18 cellular contexts compared by ENCODE assay signal in the genomic region with DNA sequence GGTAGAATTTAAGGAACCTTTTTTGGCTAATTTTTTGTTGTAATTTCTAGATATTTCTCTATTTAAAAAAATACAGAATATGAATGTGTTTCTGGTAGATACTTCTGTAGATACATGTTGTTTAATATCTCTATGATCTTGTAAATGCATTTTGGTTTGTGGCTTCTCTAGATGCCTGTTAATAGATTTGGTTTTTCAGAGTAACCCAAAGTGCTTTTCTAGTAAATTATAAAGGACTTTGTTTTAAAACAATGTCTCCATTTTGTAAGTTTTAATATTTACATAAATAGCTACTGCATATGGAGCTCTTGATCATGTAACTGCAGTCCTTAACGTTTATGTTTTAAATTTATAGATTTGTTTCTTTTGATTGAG.
DNase-seq lines count a peak whose midpoint lies in the region; ATAC-seq, FAIRE-seq and TF ChIP-seq lines count a peak whose summit lies in the region.
"Had no signal": no experiment of that assay in that cellular context is flagged by ENCODE, and none has a peak within 500 bp of the region (broad histone marks: within the 10 kb centered on the region; RNA-seq: fewer than 3 reads in every experiment).

No MANE protein-coding gene starts in this region.

- peak overlapping the region; percentile 90 for H3K27ac Mint-ChIP-seq in activated CD4-positive, alpha-beta T cell treated with anti-CD3 and anti-CD28 coated beads, Interleukin-2, amount 10 ng/mL, durations not matched to agents 7 days and 5 days
- H3K27ac Mint-ChIP-seq in activated CD4-positive, alpha-beta T cell treated with anti-CD3 and anti-CD28 coated beads for 36 hours: no peak overlapping the region
- H3K27ac Mint-ChIP-seq in GM23338 (no peak overlapping the region), osteocyte (ENCODE audit: unreplicated experiment) (no peak overlapping the region)

- peaks cover 81% of the 10 kb centered on the region for H3K4me1 Mint-ChIP-seq in activated CD4-positive, alpha-beta T cell treated with anti-CD3 and anti-CD28 coated beads, Interleukin-2, amount 10 ng/mL, durations not matched to agents 7 days and 5 days
- peaks cover 58% of the 10 kb centered on the region for H3K4me1 Mint-ChIP-seq in activated CD4-positive, alpha-beta T cell treated with anti-CD3 and anti-CD28 coated beads for 36 hours
- H3K4me1 Mint-ChIP-seq in GM23338: peaks cover 40% of the 10 kb centered on the region
- peaks cover 16% of the 10 kb centered on the region for H3K4me1 Mint-ChIP-seq in osteocyte (ENCODE audit: unreplicated experiment)

- H3K4me1 ChIP-seq in small intestine (ENCODE audit: control insufficient read depth in 2 of 2, insufficient read depth in 1 of 2, low read depth in 1 of 2, low read length in 1 of 2): peaks cover 0 to 6% of the 10 kb centered on the region in 2 donors
- H3K4me1 ChIP-seq in GM23338 (ENCODE audit: insufficient read depth): peaks cover 42% of the 10 kb centered on the region

- H3K36me3 ChIP-seq in KOPT-K1 (ENCODE audit: insufficient read depth, low read length) (peaks cover 19% of the 10 kb centered on the region), small intestine (ENCODE audit: control insufficient read depth in 2 of 2, insufficient read depth in 2 of 2, low read length in 2 of 2) (no peaks in the 10 kb centered on the region), GM23338 (ENCODE audit: insufficient read depth) (no peaks in the 10 kb centered on the region)
- H3K36me3 ChIP-seq: BLaER1 had no signal

- intact Hi-C loops in activated CD4-positive, alpha-beta T cell treated with anti-CD3 and anti-CD28 coated beads for 36 hours (cut with DNase I, micrococcal nuclease): loop anchor here in 1 of 2 experiments (5.0 kb wide), 1 partner anchor 78 kb away; no protein-coding TSS in a partner anchor
- intact Hi-C loops in posterior vena cava (cut with DNase I): no loop called here

- H3K9me3 ChIP-seq in KOPT-K1 (ENCODE audit: insufficient read depth, low read length, poor library complexity, severe bottlenecking) (peaks cover 5% of the 10 kb centered on the region), small intestine (ENCODE audit: control insufficient read depth, low read depth) (no peaks in the 10 kb centered on the region)
- H3K9me3 ChIP-seq: BLaER1 had no signal

- no peaks in the 10 kb centered on the region for H3K27me3 ChIP-seq in small intestine (ENCODE audit: control insufficient read depth in 2 of 2, insufficient read depth in 2 of 2, low read length in 2 of 2)
- H3K27me3 ChIP-seq in GM23338 (ENCODE audit: insufficient read depth): no peaks in the 10 kb centered on the region
- H3K27me3 ChIP-seq: BLaER1 had no signal

- POLR2A ChIA-PET in activated CD4-positive, alpha-beta T cell treated with anti-CD3 and anti-CD28 coated beads, Interleukin-2, amount 10 ng/mL, durations not matched to agents 7 days and 5 days (lab: Charles Lee): no interaction called here
- POLR2A ChIA-PET in activated CD4-positive, alpha-beta T cell treated with anti-CD3 and anti-CD28 coated beads for 36 hours (lab: Charles Lee): no interaction called here

- H3K79me2 ChIP-seq in GM23338 (replicated peaks; ENCODE audit: insufficient read depth): no peaks in the 10 kb centered on the region

- H3K36me3 Mint-ChIP-seq in activated CD4-positive, alpha-beta T cell treated with anti-CD3 and anti-CD28 coated beads, Interleukin-2, amount 10 ng/mL, durations not matched to agents 7 days and 5 days (ENCODE audit: low read depth): peaks cover 66% of the 10 kb centered on the region
- H3K36me3 Mint-ChIP-seq in activated CD4-positive, alpha-beta T cell treated with anti-CD3 and anti-CD28 coated beads for 36 hours (ENCODE audit: low read depth): peaks cover 45% of the 10 kb centered on the region
- H3K36me3 Mint-ChIP-seq in GM23338 (ENCODE audit: low read depth): no peaks in the 10 kb centered on the region
- peaks cover 13% of the 10 kb centered on the region for H3K36me3 Mint-ChIP-seq in osteocyte (ENCODE audit: unreplicated experiment)

- H3K4me3 ChIP-seq in small intestine (ENCODE audit: low read depth in 1 of 2, low read length in 2 of 2): no peak overlapping the region
- no peak overlapping the region for H3K4me3 ChIP-seq in GM23338
- H3K4me3 ChIP-seq: BLaER1 had no signal

- WGBS in small intestine, 3 donors: 51 to 79% (median 57%) methylated on average over 1 of the region's 1 CpG

- no peaks in the 10 kb centered on the region for H3K9me2 ChIP-seq in GM23338 (ENCODE audit: insufficient read depth)

- no peaks in the 10 kb centered on the region for H4K20me1 ChIP-seq in GM23338 (replicated peaks; ENCODE audit: insufficient read depth)
- H4K20me1 ChIP-seq: BLaER1 had no signal

- H2AFZ ChIP-seq in GM23338: no peak overlapping the region

- H3K4me3 Mint-ChIP-seq in activated CD4-positive, alpha-beta T cell treated with anti-CD3 and anti-CD28 coated beads, Interleukin-2, amount 10 ng/mL, durations not matched to agents 7 days and 5 days: peak overlapping the region; percentile 22
- no peak overlapping the region for H3K4me3 Mint-ChIP-seq in activated CD4-positive, alpha-beta T cell treated with anti-CD3 and anti-CD28 coated beads for 36 hours
- H3K4me3 Mint-ChIP-seq in GM23338: no peak overlapping the region
- H3K4me3 Mint-ChIP-seq in osteocyte (ENCODE audit: unreplicated experiment): no peak overlapping the region

- DNase-seq in activated CD4-positive, alpha-beta T cell treated with anti-CD3 and anti-CD28 coated beads, Interleukin-2, amount 10 ng/mL, durations not matched to agents 7 days and 5 days: no peak
- DNase-seq in activated CD4-positive, alpha-beta T cell treated with anti-CD3 and anti-CD28 coated beads for 36 hours: no peak
- peak; percentile 25 for DNase-seq in small intestine
- DNase-seq in posterior vena cava (ENCODE audit: low spot score): no peak
- no peak for DNase-seq in GM23338 (ENCODE audit: low spot score)
- DNase-seq in osteocyte (ENCODE audit: extremely low spot score, unreplicated experiment): no peak
- DNase-seq: DMS153; MV-4-11; NCI-H1436; NCI-H2029 treated with DMSO at 0.1 percent for 48 hours; NCI-H524 treated with DMSO at 0.1 percent for 48 hours; NK-92 treated with Interleukin-12 subunit alpha and Interleukin-12 subunit beta, amount 100 ng/mL, for 24 hours had no signal

- CTCF ChIA-PET in activated CD4-positive, alpha-beta T cell treated with anti-CD3 and anti-CD28 coated beads, Interleukin-2, amount 10 ng/mL, durations not matched to agents 7 days and 5 days (lab: Charles Lee): no interaction called here
- CTCF ChIA-PET in activated CD4-positive, alpha-beta T cell treated with anti-CD3 and anti-CD28 coated beads for 36 hours (lab: Charles Lee): no interaction called here

- TF ChIP-seq CTCF in GM23338 (conservative IDR thresholded peaks at IDR 0.05; ENCODE audit: low read depth in 2 of 2): no peak
- no peak for TF ChIP-seq CTCF in osteocyte (IDR thresholded peaks at IDR 0.05)

- ATAC-seq in activated CD4-positive, alpha-beta T cell treated with anti-CD3 and anti-CD28 coated beads for 36 hours: no peak
- no peak for ATAC-seq in GM23338

- H3K27ac ChIP-seq in KOPT-K1 (ENCODE audit: low read depth, low read length, poor library complexity, severe bottlenecking) (peak overlapping the region; percentile 99), small intestine (ENCODE audit: low read depth in 1 of 2, low read length in 1 of 2) (no peak overlapping the region), GM23338 (ENCODE audit: low read depth) (no peak overlapping the region)
- H3K27ac ChIP-seq: 22Rv1, BLaER1, RWPE1 had no signal

- H3K27me3 Mint-ChIP-seq in activated CD4-positive, alpha-beta T cell treated with anti-CD3 and anti-CD28 coated beads, Interleukin-2, amount 10 ng/mL, durations not matched to agents 7 days and 5 days: no peaks in the 10 kb centered on the region
- H3K27me3 Mint-ChIP-seq in activated CD4-positive, alpha-beta T cell treated with anti-CD3 and anti-CD28 coated beads for 36 hours: no peaks in the 10 kb centered on the region
- H3K27me3 Mint-ChIP-seq in GM23338 (ENCODE audit: insufficient read depth, low read depth, poor library complexity) (peaks cover 3% of the 10 kb centered on the region), osteocyte (ENCODE audit: unreplicated experiment) (no peaks in the 10 kb centered on the region)

- peaks cover 5% of the 10 kb centered on the region for H3K9me3 Mint-ChIP-seq in activated CD4-positive, alpha-beta T cell treated with anti-CD3 and anti-CD28 coated beads, Interleukin-2, amount 10 ng/mL, durations not matched to agents 7 days and 5 days
- H3K9me3 Mint-ChIP-seq in activated CD4-positive, alpha-beta T cell treated with anti-CD3 and anti-CD28 coated beads for 36 hours (ENCODE audit: low read depth): no peaks in the 10 kb centered on the region
- H3K9me3 Mint-ChIP-seq in GM23338 (no peaks in the 10 kb centered on the region), osteocyte (ENCODE audit: unreplicated experiment) (no peaks in the 10 kb centered on the region)

- H3K4me2 ChIP-seq in GM23338: no peak overlapping the region
- H3K4me2 ChIP-seq: BLaER1 had no signal

- no peaks in the 10 kb centered on the region for H3F3A ChIP-seq in GM23338 (replicated peaks; ENCODE audit: low read depth)

- FAIRE-seq in colon (lab: Jason Lieb, UNC) (peak; percentile 70), small intestine (lab: Jason Lieb, UNC) (no peak)
- FAIRE-seq: HTR-8/SVneo had no signal

TF ChIP-seq in GM23338, 12 proteins besides CTCF, POLR2A, EP300 and RAD21 (continues in another document):
- TF ChIP-seq ZNF331 (CRISPR knock-in tag; IDR thresholded peaks at IDR 0.05; ENCODE audit: low read depth) (no peak), ZNF114 (CRISPR knock-in tag; IDR thresholded peaks at IDR 0.05) (no peak), JUNB (IDR thresholded peaks at IDR 0.05; ENCODE audit: unreplicated experiment) (no peak), EZH2 (IDR thresholded peaks at IDR 0.05; ENCODE audit: low read depth, unreplicated experiment) (no peak), STAT1 (IDR thresholded peaks at IDR 0.05; ENCODE audit: unreplicated experiment) (no peak), CREB1 (CRISPR knock-in tag; IDR thresholded peaks at IDR 0.05; ENCODE audit: low read depth) (no peak), NANOG (IDR thresholded peaks at IDR 0.05; ENCODE audit: borderline replicate concordance) (no peak)
